33 cellular contexts compared by ENCODE assay signal in genomic region chr7:26466007-26466406, GRCh38.
DNase-seq lines count a peak whose midpoint lies in the region; ATAC-seq, FAIRE-seq and TF ChIP-seq lines count a peak whose summit lies in the region.
"Had no signal": no experiment of that assay in that cellular context is flagged by ENCODE, and none has a peak within 500 bp of the region (broad histone marks: within the 10 kb centered on the region; RNA-seq: fewer than 3 reads in every experiment).

No MANE protein-coding gene starts in this region.

- TF ChIP-seq CTCF in IMR-90 (conservative IDR thresholded peaks at IDR 0.05; ENCODE audit: low read depth, low read length): no peak
- no peak for TF ChIP-seq CTCF in K562 (IDR thresholded peaks at IDR 0.05 in 2 of 3, conservative IDR thresholded peaks at IDR 0.05 in 1 of 3; ENCODE audit: insufficient read depth in 2 of 3, low read depth in 1 of 3, low read length in 3 of 3)
- TF ChIP-seq CTCF in coronary artery (IDR thresholded peaks at IDR 0.05): no peak

- H3K14ac ChIP-seq in IMR-90 (replicated peaks; ENCODE audit: low read depth, low read length): no peak overlapping the region

- H3K36me3 ChIP-seq in IMR-90 (ENCODE audit: control insufficient read depth, insufficient read depth, low read length) (no peaks in the 10 kb centered on the region), K562 (ENCODE audit: control insufficient read depth, insufficient read depth, low read length) (no peaks in the 10 kb centered on the region)
- H3K36me3 ChIP-seq: BE2C; BLaER1; BLaER1 treated with 17β-estradiol and CSF1 and Interleukin-3, amounts not matched to agents 10 nM and 100 nM had no signal

- H2AK9ac ChIP-seq in IMR-90 (replicated peaks; ENCODE audit: low read depth, low read length, poor library complexity): peak overlapping the region; percentile 5

- H2BK5ac ChIP-seq in IMR-90 (ENCODE audit: low read depth, low read length, poor library complexity, severe bottlenecking): no peak overlapping the region

- no TSS peak for BruUV-seq in IMR-90 (replicated peaks; lab: Mats Ljungman, UMichigan)
- no TSS peak for BruUV-seq in K562 (replicated peaks; lab: Mats Ljungman, UMichigan)

- ATAC-seq in IMR-90 (ENCODE audit: low read depth): no peak
- ATAC-seq in K562: no peak
- ATAC-seq in GM19397 (IDR thresholded peaks at IDR 0.05; ENCODE audit: unreplicated experiment): no peak
- no peak for ATAC-seq in Right ventricle myocardium inferior
- no peak for ATAC-seq in HG02973 (IDR thresholded peaks at IDR 0.05; ENCODE audit: unreplicated experiment)
- ATAC-seq: A549; CD8-positive, alpha-beta T cell had no signal

- POLR2A ChIA-PET in IMR-90 (lab: Charles Lee; ENCODE audit: unreplicated experiment): no interaction called here
- POLR2A ChIA-PET in K562 (lab: Yijun Ruan, JAX): interaction anchor here (2.4 kb wide), 1 partner anchor 9 kb away, joined by 5 read pairs; no protein-coding TSS in a partner anchor

- no peak overlapping the region for H2AK5ac ChIP-seq in IMR-90 (ENCODE audit: low read depth, low read length)

- no peak overlapping the region for H3K27ac ChIP-seq in IMR-90 (ENCODE audit: insufficient read depth, low read length)
- no peak overlapping the region for H3K27ac ChIP-seq in K562 (ENCODE audit: extremely low read depth, low read depth, low read length)
- no peak overlapping the region for H3K27ac ChIP-seq in coronary artery
- H3K27ac ChIP-seq: 22Rv1; A549; BLaER1; BLaER1 treated with 17β-estradiol and CSF1 and Interleukin-3, amounts not matched to agents 10 nM and 100 nM; C4-2B had no signal

- H4K5ac ChIP-seq in IMR-90 (ENCODE audit: low read depth, low read length): no peak overlapping the region

- CTCF ChIA-PET in IMR-90 (lab: Yijun Ruan, JAX) (no interaction called here), K562 (lab: Yijun Ruan, JAX; ENCODE audit: low intra/inter-chr PET ratio) (no interaction called here)

- no peak for TF ChIP-seq EP300 in K562 (IDR thresholded peaks at IDR 0.05; ENCODE audit: low read length)

- H3K9me1 ChIP-seq in IMR-90 (ENCODE audit: insufficient read depth, low read length) (no peaks in the 10 kb centered on the region), K562 (ENCODE audit: control insufficient read depth, insufficient read depth, low read length) (no peaks in the 10 kb centered on the region)

- no peak overlapping the region for H3K56ac ChIP-seq in IMR-90 (ENCODE audit: extremely low read depth, insufficient read depth, low read length)

- TF ChIP-seq POLR2A in IMR-90 (IDR thresholded peaks at IDR 0.05; ENCODE audit: low read depth, low read length): no peak
- TF ChIP-seq POLR2A in K562 (conservative IDR thresholded peaks at IDR 0.05): no peak

- in situ Hi-C loops in IMR-90 (cut with MboI; ENCODE audit: low sequenced_read_pairs) (no loop called here), K562 (cut with MboI) (no loop called here)

- TF ChIP-seq RAD21 in IMR-90 (IDR thresholded peaks at IDR 0.05; ENCODE audit: low read length) (no peak), K562 (CRISPR knock-in tag; conservative IDR thresholded peaks at IDR 0.05 in 1 of 2, IDR thresholded peaks at IDR 0.05 in 1 of 2) (no peak)

- intact Hi-C loops in IMR-90 (cut with micrococcal nuclease) (no loop called here), K562 (cut with micrococcal nuclease) (no loop called here), Right ventricle myocardium inferior (cut with DNase I) (no loop called here)

- H2BK120ac ChIP-seq in IMR-90 (ENCODE audit: low read depth, low read length): no peak overlapping the region

- H3K9ac ChIP-seq in IMR-90 (ENCODE audit: low read depth, low read length): no peak overlapping the region
- H3K9ac ChIP-seq in K562 (ENCODE audit: insufficient read depth in 1 of 2, low read depth in 2 of 2, low read length in 2 of 2): no peak overlapping the region
- H3K9ac ChIP-seq: BLaER1; BLaER1 treated with 17β-estradiol and CSF1 and Interleukin-3, amounts not matched to agents 10 nM and 100 nM had no signal

- H3K4me2 ChIP-seq in IMR-90 (ENCODE audit: low read depth, low read length): no peak overlapping the region
- no peak overlapping the region for H3K4me2 ChIP-seq in K562 (ENCODE audit: insufficient read depth, low read length)
- H3K4me2 ChIP-seq: A549; BLaER1; BLaER1 treated with 17β-estradiol and CSF1 and Interleukin-3, amounts not matched to agents 10 nM and 100 nM had no signal

- H3K79me1 ChIP-seq in IMR-90 (ENCODE audit: low read depth in 1 of 2, low read length in 2 of 2): no peaks in the 10 kb centered on the region

- no peak overlapping the region for H3K4ac ChIP-seq in IMR-90 (ENCODE audit: low read depth, low read length)

- H3K4me3 ChIP-seq in IMR-90 (ENCODE audit: insufficient read depth, low read depth, low read length) (no peak overlapping the region), K562 (no peak overlapping the region), coronary artery (no peak overlapping the region)
- H3K4me3 ChIP-seq: A549; BLaER1; BLaER1 treated with 17β-estradiol and CSF1 and Interleukin-3, amounts not matched to agents 10 nM and 100 nM had no signal

- no peaks in the 10 kb centered on the region for H3K4me1 ChIP-seq in IMR-90 (ENCODE audit: control insufficient read depth, insufficient read depth, low read length)
- H3K4me1 ChIP-seq in K562 (replicated peaks in 1 of 2; ENCODE audit: control insufficient read depth in 2 of 2, insufficient read depth in 2 of 2, low read length in 2 of 2): no peaks in the 10 kb centered on the region
- H3K4me1 ChIP-seq: A549; BE2C; BLaER1; BLaER1 treated with 17β-estradiol and CSF1 and Interleukin-3, amounts not matched to agents 10 nM and 100 nM; Caco-2 had no signal

- dilution Hi-C loops in IMR-90 (cut with HindIII; ENCODE audit: low sequenced_read_pairs, unreplicated experiment): no loop called here

- no peak overlapping the region for H2BK20ac ChIP-seq in IMR-90 (ENCODE audit: low read depth, low read length)

- FAIRE-seq in K562 (lab: Jason Lieb, UNC): no peak
- FAIRE-seq: A204.1, A549, D721Med had no signal

- no peaks in the 10 kb centered on the region for H3K79me2 ChIP-seq in K562 (ENCODE audit: control insufficient read depth, insufficient read depth, low read length)

- H2AFZ ChIP-seq in IMR-90 (replicated peaks; ENCODE audit: low read length, poor library complexity) (no peak overlapping the region), K562 (ENCODE audit: low read depth, low read length) (no peak overlapping the region)

- DNase-seq in IMR-90: no peak
- no peak for DNase-seq in K562 (ENCODE audit: extremely low read depth in 1 of 4, low spot score in 3 of 4)
- peak; percentile 17 for DNase-seq in coronary artery (ENCODE audit: low spot score)
- no peak for DNase-seq in Right ventricle myocardium inferior (ENCODE audit: missing footprints)
- DNase-seq: 8988T; ACHN; AML-193; BE2C; C1 segment of cervical spinal cord; Caco-2; Calu3; CD4-positive, alpha-beta memory T cell; CD4-positive, alpha-beta T cell; CD4-positive, CD25-positive, alpha-beta regulatory T cell; CD8-positive, alpha-beta memory T cell; CD8-positive, alpha-beta T cell; COR-L47; DMS 273 treated with DMSO at 0.1 percent for 48 hours; DMS153; DMS53; DMS79; DMS79 treated with DMSO at 0.1 percent for 48 hours; DND-41; EL had no signal

- no peak overlapping the region for H3K18ac ChIP-seq in IMR-90 (ENCODE audit: low read depth, low read length)

- WGBS in IMR-90 (ENCODE audit: extremely low coverage in 2 of 2, insufficient read length in 1 of 2), 2 experiments: 0% methylated on average over 1 of the region's 6 CpGs; no CpG with 5 or more reads in 1 of the 2 experiments
- WGBS in K562 (ENCODE audit: insufficient coverage, low coverage, missing lambda C conversion rate): 2% methylated on average over 6 of the region's 6 CpGs

- H3K27me3 ChIP-seq in IMR-90 (ENCODE audit: control insufficient read depth, insufficient read depth, low read length) (no peaks in the 10 kb centered on the region; the same call in 1 of the 2 replicates), K562 (ENCODE audit: control insufficient read depth in 2 of 2, insufficient read depth in 2 of 2, low read length in 2 of 2) (peaks cover 60 to 71% of the 10 kb centered on the region in 2 experiments)
- H3K27me3 ChIP-seq: BE2C; BLaER1; BLaER1 treated with 17β-estradiol and CSF1 and Interleukin-3, amounts not matched to agents 10 nM and 100 nM had no signal

- H4K20me1 ChIP-seq in IMR-90 (ENCODE audit: insufficient read depth, low read length) (no peaks in the 10 kb centered on the region), K562 (replicated peaks; ENCODE audit: control insufficient read depth, insufficient read depth, low read length) (no peaks in the 10 kb centered on the region)
- H4K20me1 ChIP-seq: BLaER1; BLaER1 treated with 17β-estradiol and CSF1 and Interleukin-3, amounts not matched to agents 10 nM and 100 nM had no signal

- no peak overlapping the region for H4K91ac ChIP-seq in IMR-90 (ENCODE audit: insufficient read depth, low read depth, low read length)

- no peak overlapping the region for H3K23ac ChIP-seq in IMR-90 (ENCODE audit: low read depth, low read length)

- no peak overlapping the region for H2BK15ac ChIP-seq in IMR-90 (ENCODE audit: low read depth, low read length)

- no peak overlapping the region for H4K8ac ChIP-seq in IMR-90 (ENCODE audit: low read depth in 2 of 2, low read length in 2 of 2)

- H3K9me3 ChIP-seq in IMR-90 (ENCODE audit: control insufficient read depth, insufficient read depth, low read length) (no peaks in the 10 kb centered on the region), K562 (replicated peaks; ENCODE audit: control insufficient read depth, insufficient read depth, low read depth, low read length) (no peaks in the 10 kb centered on the region)
- H3K9me3 ChIP-seq: A549; BE2C; BLaER1; BLaER1 treated with 17β-estradiol and CSF1 and Interleukin-3, amounts not matched to agents 10 nM and 100 nM; Caco-2 had no signal

TF ChIP-seq in K562, 482 proteins besides CTCF, POLR2A, EP300 and RAD21:
- TF ChIP-seq PKNOX1 (IDR thresholded peaks at IDR 0.05): no peak
- TF ChIP-seq TARDBP (IDR thresholded peaks at IDR 0.05): no peak
- TF ChIP-seq MYNN (IDR thresholded peaks at IDR 0.05): peak; percentile 96
- no peak for TF ChIP-seq MYNN (CRISPR knock-in tag; IDR thresholded peaks at IDR 0.05)
